Comparison of ENCODE assay signal across 16 cellular contexts in the genomic region with DNA sequence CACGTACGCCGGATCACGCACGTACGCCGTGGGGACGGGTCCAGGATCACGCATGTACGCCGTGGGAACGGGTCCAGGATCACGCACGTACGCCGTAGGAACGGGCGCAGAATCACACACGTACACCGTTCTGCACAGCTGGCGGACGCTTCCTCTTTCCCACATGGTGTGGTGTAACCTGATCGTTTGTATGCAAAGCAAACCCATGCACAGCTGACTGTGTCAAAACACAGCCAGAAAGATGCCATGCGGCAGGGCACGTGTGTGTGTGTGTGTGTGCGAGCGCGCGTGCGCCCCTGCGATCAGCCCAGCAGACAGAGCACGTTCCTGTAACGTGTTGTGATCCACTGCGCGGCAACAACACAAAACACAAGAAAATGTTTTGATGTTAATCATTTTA.
"Had no signal": no experiment of that assay in that cellular context is flagged by ENCODE, and none has a peak within 500 bp of the region (broad histone marks: within the 10 kb centered on the region; RNA-seq: fewer than 3 reads in every experiment).

No MANE protein-coding gene starts in this region.

- H3K4me2 ChIP-seq: hepatocyte had no signal

- H3K27me3 ChIP-seq: hepatocyte, tibial artery, uterus had no signal

- H3K27ac ChIP-seq: epithelial cell of prostate, hepatocyte, tibial artery, uterus had no signal

- H2AFZ ChIP-seq: hepatocyte had no signal

- H3K79me2 ChIP-seq: hepatocyte had no signal

- H3K4me3 ChIP-seq: hepatocyte, lung, tibial artery, uterus had no signal

- H3K4me1 ChIP-seq: tibial artery, uterus had no signal

- ATAC-seq: activated CD8-positive, alpha-beta memory T cell treated with anti-CD3 and anti-CD28 coated beads, Interleukin-2, amount 10 ng/mL, durations not matched to agents 7 days and 5 days; effector memory CD8-positive, alpha-beta T cell; left colon had no signal

- DNase-seq: activated B cell treated with CpG ODN at 0.5 μM for 24 hours; activated CD4-positive, alpha-beta memory T cell treated with anti-CD3 and anti-CD28 coated beads, Interleukin-2, amount 10 ng/mL, durations not matched to agents 7 days and 5 days; activated CD4-positive, alpha-beta T cell treated with anti-CD3 and anti-CD28 coated beads for 48 hours; activated CD8-positive, alpha-beta memory T cell treated with anti-CD3 and anti-CD28 coated beads, Interleukin-2, amount 10 ng/mL, durations not matched to agents 7 days and 5 days; activated naive CD4-positive, alpha-beta T cell; activated naive CD8-positive, alpha-beta T cell treated with anti-CD3 and anti-CD28 coated beads for 36 hours; amniotic stem cell; effector memory CD8-positive, alpha-beta T cell; foreskin fibroblast; left colon; stimulated activated naive CD4-positive, alpha-beta T cell treated with Interleukin-2 at 50 U/mL for 16 hours; uterus had no signal

- H3K36me3 ChIP-seq: tibial artery, uterus had no signal
